In the genomic region with DNA sequence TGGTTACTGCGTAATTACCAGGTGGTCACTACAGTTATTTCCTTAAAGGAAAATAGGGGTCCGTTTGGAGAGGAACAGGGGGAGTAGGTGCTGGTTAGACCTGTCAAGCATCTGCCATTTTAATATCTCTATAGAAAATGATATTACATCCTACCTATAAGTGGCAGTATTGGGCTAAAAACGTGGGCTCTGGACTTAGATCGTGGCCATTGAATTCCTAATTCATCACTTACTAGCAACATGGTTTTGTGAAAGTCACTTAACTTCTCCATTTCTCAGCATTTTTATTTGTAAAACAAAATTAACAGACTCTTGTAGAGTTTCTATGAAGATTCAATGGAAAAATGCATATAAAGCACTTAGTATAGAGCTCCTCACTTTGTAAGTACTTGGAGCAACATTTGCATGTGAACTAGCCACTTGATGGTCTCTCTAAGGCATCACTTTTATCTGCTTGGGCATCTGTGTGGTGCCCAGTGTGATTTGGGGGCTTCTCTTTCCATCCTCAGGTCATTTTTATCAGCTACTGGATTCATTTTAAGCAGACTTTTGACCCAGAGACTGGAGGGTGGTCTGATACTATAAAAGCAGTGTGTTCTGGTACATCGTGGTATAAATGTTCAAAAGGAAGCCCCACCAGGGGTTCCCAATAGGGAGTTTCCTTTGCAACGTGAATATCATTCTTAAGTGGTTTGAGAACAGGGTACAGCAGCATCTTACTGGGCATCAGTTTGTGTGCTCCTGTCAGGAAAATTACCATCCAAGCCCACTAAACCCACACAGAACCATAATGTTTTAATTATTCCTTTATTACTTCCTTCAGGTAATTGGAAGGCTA, we compare ENCODE assay signal across 9 cellular contexts. TPM values are rescaled to one million over a fixed set of nuclear protein-coding genes. Genes with fewer than 3 reads are reported as not detected.
DNase-seq lines count a peak whose midpoint lies in the region; ATAC-seq and TF ChIP-seq lines count a peak whose summit lies in the region.
"Had no signal": no experiment of that assay in that cellular context is flagged by ENCODE, and none has a peak within 500 bp of the region (broad histone marks: within the 10 kb centered on the region; RNA-seq: fewer than 3 reads in every experiment).

No MANE protein-coding gene starts in this region.

- peak; percentile 73 for DNase-seq in EH (ENCODE audit: low read depth)
- peak; percentile 72 for DNase-seq in LoVo (ENCODE audit: low spot score)
- peak; percentile 58 for DNase-seq in SHP77 treated with DMSO at 0.1 percent for 48 hours (lab: John Stamatoyannopoulos, UW)
- peak; percentile 62 to 82 for DNase-seq in foreskin fibroblast
- DNase-seq in hypothalamus (lab: John Stamatoyannopoulos, UW), result no peak
- DNase-seq in G401 (ENCODE audit: low spot score), result no peak

- no peaks in the 10 kb centered on the region for H3K27me3 ChIP-seq in skeletal muscle satellite cell (ENCODE audit: control insufficient read depth, insufficient read depth, low read length)

- peaks cover 45% of the 10 kb centered on the region for H3K4me1 ChIP-seq in skeletal muscle satellite cell (ENCODE audit: control insufficient read depth, insufficient read depth, low read length)

- peak; percentile 21 for TF ChIP-seq CTCF in foreskin fibroblast (IDR thresholded peaks at IDR 0.05; ENCODE audit: low read depth, low read length)

- in situ Hi-C loops in G401 (cut with HindIII; ENCODE audit: low sequenced_read_pairs), result no loop called here

- peak overlapping the region; percentile 64 for H3K9ac ChIP-seq in skeletal muscle satellite cell (ENCODE audit: low read depth, low read length)

- H3K4me3 ChIP-seq in foreskin fibroblast (ENCODE audit: low read depth in 1 of 2, low read length in 2 of 2) (no peak overlapping the region), skeletal muscle satellite cell (ENCODE audit: low read length) (no peak overlapping the region)

- H3K36me3 ChIP-seq in skeletal muscle satellite cell (ENCODE audit: insufficient read depth, low read length), result no peaks in the 10 kb centered on the region

- ATAC-seq in GM21529 (IDR thresholded peaks at IDR 0.05; ENCODE audit: unreplicated experiment), result peak; percentile 81

- H3K4me2 ChIP-seq in skeletal muscle satellite cell (ENCODE audit: low read length), result no peak overlapping the region

- H3K9me3 ChIP-seq in skeletal muscle satellite cell (replicated peaks; ENCODE audit: low read length), result no peaks in the 10 kb centered on the region

RNA-seq across cellular contexts. Expression of a gene that starts 42.7 kb away (rescaled TPM):
- under 0.01 and 0.22 TPM in 2 replicates for total RNA-seq in skeletal muscle satellite cell (2012; rRNA removed)
- total RNA-seq in G401 (2014; rRNA removed; shearing (Covaris generic)), result not detected in 2 replicates
- total RNA-seq: T-helper 2 cell treated with Interferon-gamma antibody and Interleukin-4, amounts not matched to agents 100 ng/mL and 5 ng/mL, for 36 hours had no signal

Comparison
In these comparisons a context has a peak if more than half of its experiments do, and no peak if none do; other contexts are left out.
1. DNase-seq: peak in EH (single experiment), LoVo (single experiment), SHP77 treated with DMSO at 0.1 percent for 48 hours (single experiment) and foreskin fibroblast (2 of 2); none in hypothalamus (0 of 51) and G401 (single experiment).